In the genomic region with DNA sequence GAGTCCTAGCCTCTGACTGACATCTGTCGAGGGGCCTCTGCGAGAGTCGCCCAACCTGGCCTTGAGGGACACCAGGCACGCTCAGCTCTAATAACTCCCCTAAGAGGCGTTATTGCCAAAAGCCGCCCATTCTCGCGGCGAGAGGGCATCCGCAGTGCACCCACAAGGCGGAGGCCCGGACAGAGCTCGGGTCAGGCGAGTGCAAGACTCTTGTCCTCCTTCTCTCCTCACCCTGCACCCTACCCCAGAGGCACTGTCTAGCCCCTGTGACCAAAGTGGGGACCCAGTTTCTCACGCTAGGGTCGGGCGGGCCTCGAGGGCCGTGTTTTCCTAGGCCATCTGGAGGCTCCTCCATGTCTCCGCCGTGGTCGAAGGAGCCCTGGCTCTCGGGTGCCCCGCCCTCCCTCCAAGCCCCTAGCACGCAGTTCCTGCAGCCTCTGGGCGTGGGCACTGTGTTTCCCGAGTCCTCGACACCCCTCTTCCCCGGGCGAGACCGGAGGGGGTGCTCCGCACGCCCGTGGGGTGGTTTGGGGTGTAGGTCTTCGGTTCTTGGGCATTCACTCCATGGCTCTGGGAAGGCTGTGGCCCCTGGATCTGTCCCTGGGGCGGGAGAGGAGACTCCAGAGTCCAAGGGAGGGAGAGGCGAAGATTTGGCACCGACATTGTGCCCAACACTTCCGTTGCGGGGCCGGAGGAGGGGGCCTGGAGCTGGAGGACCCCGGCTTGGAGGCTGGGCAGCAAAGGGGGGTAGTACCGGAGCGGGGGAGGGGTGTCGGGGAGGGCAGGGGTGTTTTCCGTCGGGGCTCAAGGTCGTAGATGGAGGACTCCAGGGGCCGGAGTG, we compare ENCODE assay signal across 9 cellular contexts. TPM values are rescaled to one million over a fixed set of nuclear protein-coding genes. Genes with fewer than 3 reads are reported as not detected.
DNase-seq lines count a peak whose midpoint lies in the region; ATAC-seq and TF ChIP-seq lines count a peak whose summit lies in the region.
"Had no signal": no experiment of that assay in that cellular context is flagged by ENCODE, and none has a peak within 500 bp of the region (broad histone marks: within the 10 kb centered on the region; RNA-seq: fewer than 3 reads in every experiment).

No MANE protein-coding gene starts in this region.

- no peak for ATAC-seq in activated naive CD4-positive, alpha-beta T cell treated with anti-CD3 and anti-CD28 coated beads, Interleukin-2, amount 50 U/mL, for 72 hours
- peak; percentile 1 for ATAC-seq in SK-N-SH treated with all-trans-retinoic acid at 6 μM for 48 hours

- H3K36me3 ChIP-seq in iPS DF 6.9 (ENCODE audit: control insufficient read depth, insufficient read depth, low read length) (no peaks in the 10 kb centered on the region), suprapubic skin (no peaks in the 10 kb centered on the region)
- H3K36me3 ChIP-seq: thyroid gland had no signal

- CTCF ChIA-PET in activated naive CD4-positive, alpha-beta T cell treated with anti-CD3 and anti-CD28 coated beads, Interleukin-2, amount 10 ng/mL, durations not matched to agents 7 days and 5 days (lab: Charles Lee), result interaction anchor here (0.5 to 3.4 kb wide), 6 partner anchors 10 to 227 kb away, joined by 3 to 12 read pairs (median 4); partner anchors contain the start of genes ATG13 and HARBI1

- H3K27me3 Mint-ChIP-seq in activated naive CD4-positive, alpha-beta T cell treated with anti-CD3 and anti-CD28 coated beads, Interleukin-2, amount 10 ng/mL, durations not matched to agents 7 days and 5 days, result peaks cover 88% of the 10 kb centered on the region

- H3K9me3 ChIP-seq in iPS DF 6.9 (ENCODE audit: control insufficient read depth, insufficient read depth, low read length) (no peaks in the 10 kb centered on the region), suprapubic skin (no peaks in the 10 kb centered on the region)
- H3K9me3 ChIP-seq: thyroid gland had no signal

- peak overlapping the region; percentile 57; the same call in 1 of the 2 replicates for H3K4me3 ChIP-seq in iPS DF 6.9 (ENCODE audit: low read length)
- peak overlapping the region; percentile 53 for H3K4me3 ChIP-seq in suprapubic skin
- H3K4me3 ChIP-seq: thyroid gland had no signal

- H3K27ac ChIP-seq in iPS DF 6.9 (ENCODE audit: low read length) (no peak overlapping the region), suprapubic skin (no peak overlapping the region)
- H3K27ac ChIP-seq: thyroid gland had no signal

- H3K4me3 Mint-ChIP-seq in activated naive CD4-positive, alpha-beta T cell treated with anti-CD3 and anti-CD28 coated beads, Interleukin-2, amount 10 ng/mL, durations not matched to agents 7 days and 5 days, result peak overlapping the region; percentile 40

- WGBS in iPS DF 6.9 (ENCODE audit: insufficient coverage, insufficient read length), result no CpG with 5 or more reads among the region's 49 CpGs
- WGBS in suprapubic skin, result 5% methylated on average over 18 of the region's 49 CpGs

- H3K27me3 ChIP-seq in iPS DF 6.9 (ENCODE audit: control insufficient read depth, insufficient read depth, low read length) (peaks cover 15% of the 10 kb centered on the region), suprapubic skin (peaks cover 60% of the 10 kb centered on the region)

- no peaks in the 10 kb centered on the region for H3K9me3 Mint-ChIP-seq in activated naive CD4-positive, alpha-beta T cell treated with anti-CD3 and anti-CD28 coated beads, Interleukin-2, amount 10 ng/mL, durations not matched to agents 7 days and 5 days
- H3K9me3 Mint-ChIP-seq in activated naive CD4-positive, alpha-beta T cell treated with anti-CD3 and anti-CD28 coated beads, Interleukin-2, amount 50 U/mL, for 72 hours, result no peaks in the 10 kb centered on the region

- H3K36me3 Mint-ChIP-seq in activated naive CD4-positive, alpha-beta T cell treated with anti-CD3 and anti-CD28 coated beads, Interleukin-2, amount 10 ng/mL, durations not matched to agents 7 days and 5 days, result no peaks in the 10 kb centered on the region
- H3K36me3 Mint-ChIP-seq in activated naive CD4-positive, alpha-beta T cell treated with anti-CD3 and anti-CD28 coated beads, Interleukin-2, amount 50 U/mL, for 72 hours, result peaks cover 7% of the 10 kb centered on the region in 2 donors

- TF ChIP-seq EP300 in suprapubic skin (IDR thresholded peaks at IDR 0.05), result no peak

- no peak for TF ChIP-seq CTCF in suprapubic skin (IDR thresholded peaks at IDR 0.05)

- H3K27ac Mint-ChIP-seq in activated naive CD4-positive, alpha-beta T cell treated with anti-CD3 and anti-CD28 coated beads, Interleukin-2, amount 10 ng/mL, durations not matched to agents 7 days and 5 days, result no peak overlapping the region
- H3K27ac Mint-ChIP-seq in activated naive CD4-positive, alpha-beta T cell treated with anti-CD3 and anti-CD28 coated beads, Interleukin-2, amount 50 U/mL, for 72 hours, result no peak overlapping the region

- no peak for TF ChIP-seq POLR2A in suprapubic skin (IDR thresholded peaks at IDR 0.05)

- peaks cover 46% of the 10 kb centered on the region for H3K4me1 Mint-ChIP-seq in activated naive CD4-positive, alpha-beta T cell treated with anti-CD3 and anti-CD28 coated beads, Interleukin-2, amount 10 ng/mL, durations not matched to agents 7 days and 5 days

- H3K4me1 ChIP-seq in iPS DF 6.9 (ENCODE audit: control insufficient read depth, insufficient read depth, low read length) (peaks cover 5% of the 10 kb centered on the region), suprapubic skin (peaks cover 46% of the 10 kb centered on the region)

- no peak for DNase-seq in activated naive CD4-positive, alpha-beta T cell treated with anti-CD3 and anti-CD28 coated beads, Interleukin-2, amount 10 ng/mL, durations not matched to agents 7 days and 5 days
- DNase-seq in activated naive CD4-positive, alpha-beta T cell treated with anti-CD3 and anti-CD28 coated beads, Interleukin-2, amount 50 U/mL, for 72 hours (ENCODE audit: low spot score in 2 of 2), result no peak
- DNase-seq in iPS DF 6.9 (ENCODE audit: low read depth, low spot score) (no peak), suprapubic skin (ENCODE audit: low spot score in 2 of 2) (no peak), T1000 (lab: John Stamatoyannopoulos, UW) (no peak), NCI-H510A treated with DMSO at 0.1 percent for 48 hours (lab: John Stamatoyannopoulos, UW) (no peak), HK-2 (ENCODE audit: unreplicated experiment) (no peak)
- DNase-seq: thyroid gland had no signal

TF ChIP-seq in SK-N-SH treated with all-trans-retinoic acid at 6 μM for 48 hours, 23 proteins besides CTCF, POLR2A, EP300 and RAD21:
- TF ChIP-seq TOX (CRISPR knock-in tag; IDR thresholded peaks at IDR 0.05; ENCODE audit: borderline replicate concordance) (no peak), PPARA (CRISPR knock-in tag; IDR thresholded peaks at IDR 0.05; ENCODE audit: borderline replicate concordance) (no peak), ESRRG (CRISPR knock-in tag; IDR thresholded peaks at IDR 0.05) (no peak), ZNF565 (CRISPR knock-in tag; conservative IDR thresholded peaks at IDR 0.05; ENCODE audit: low read depth) (no peak), CSDC2 (CRISPR knock-in tag; IDR thresholded peaks at IDR 0.05) (no peak), OSR1 (CRISPR knock-in tag; IDR thresholded peaks at IDR 0.05) (no peak), SNAI2 (CRISPR knock-in tag; IDR thresholded peaks at IDR 0.05) (no peak), ZFP3 (CRISPR knock-in tag; IDR thresholded peaks at IDR 0.05) (no peak), ZFP30 (CRISPR knock-in tag; IDR thresholded peaks at IDR 0.05) (no peak)

RNA-seq across cellular contexts. Expression of gene CHRM4, which starts 1.0 kb away (rescaled TPM):
- total RNA-seq in activated naive CD4-positive, alpha-beta T cell treated with anti-CD3 and anti-CD28 coated beads, Interleukin-2, amount 50 U/mL, for 72 hours, result under 1 TPM in 1 of 2 donors, not detected in 1; 0.64 TPM
- total RNA-seq in suprapubic skin, result 1 to 10 TPM in 3 of 4 donors, under 1 TPM in 1; 0.80 to 3.0 (median 2.6) TPM

RNA-seq across cellular contexts. Expression of gene MDK, which starts 9.1 kb away (rescaled TPM):
- 10 to 100 TPM in 1 of 2 donors, 1 to 10 TPM in 1; 5.8 to 14.8 TPM for total RNA-seq in activated naive CD4-positive, alpha-beta T cell treated with anti-CD3 and anti-CD28 coated beads, Interleukin-2, amount 50 U/mL, for 72 hours
- 10 to 100 TPM in 3 of 4 donors, 1 to 10 TPM in 1; 9.1 to 22.6 (median 13.9) TPM for total RNA-seq in suprapubic skin

RNA-seq across cellular contexts. Expression of gene DGKZ, which starts 43.3 kb away (rescaled TPM):
- 100 to 1,000 TPM in 1 of 2 donors, 10 to 100 TPM in 1; 88.0 to 108 TPM for total RNA-seq in activated naive CD4-positive, alpha-beta T cell treated with anti-CD3 and anti-CD28 coated beads, Interleukin-2, amount 50 U/mL, for 72 hours
- 10 to 100 TPM; 60.5 to 91.0 (median 73.4) TPM for total RNA-seq in suprapubic skin
